Comparison of ENCODE assay signal across 13 cellular contexts in genomic region chr20:33569290-33570094, GRCh38.
DNase-seq lines count a peak whose midpoint lies in the region; ATAC-seq and TF ChIP-seq lines count a peak whose summit lies in the region.
"Had no signal": no experiment of that assay in that cellular context is flagged by ENCODE, and none has a peak within 500 bp of the region (broad histone marks: within the 10 kb centered on the region; RNA-seq: fewer than 3 reads in every experiment).

No MANE protein-coding gene starts in this region.

- H3K36me3 Mint-ChIP-seq in glutamatergic neuron (ENCODE audit: unreplicated experiment): peaks cover 14% of the 10 kb centered on the region
- H3K36me3 Mint-ChIP-seq in activated T-helper 1 cell treated with anti-CD3 and anti-CD28 coated beads, Interleukin-12 subunit alpha, Interleukin-12 subunit beta, Interleukin-2, Interleukin-4 antibody, amounts not matched to agents 30 ng/mL and 10 ng/mL and 1 ng/mL, durations not matched to agents 14 hours and 24 hours and 36 hours (ENCODE audit: low read depth): peaks cover 2% of the 10 kb centered on the region
- peaks cover 0 to 11% (median 1%) of the 10 kb centered on the region in 3 donors for H3K36me3 Mint-ChIP-seq in CD8-positive, alpha-beta memory T cell

- intact Hi-C loops in sigmoid colon (cut with DNase I): no loop called here
- intact Hi-C loops in activated T-helper 1 cell treated with anti-CD3 and anti-CD28 coated beads, Interleukin-12 subunit alpha, Interleukin-12 subunit beta, Interleukin-2, Interleukin-4 antibody, amounts not matched to agents 30 ng/mL and 10 ng/mL and 1 ng/mL, durations not matched to agents 14 hours and 24 hours and 36 hours (cut with micrococcal nuclease): no loop called here

- H3K9ac ChIP-seq in HUES48 (ENCODE audit: low read depth, low read length): 0 out of 2 replicates have a peak overlapping the region, but pooled peaks have one; percentile 32

- POLR2A ChIA-PET in RWPE1 (lab: Yijun Ruan, JAX; ENCODE audit: low non-redundant PET): no interaction called here
- POLR2A ChIA-PET in CD8-positive, alpha-beta memory T cell (lab: Charles Lee): no interaction called here

- H3K4me1 ChIP-seq in HUES48 (ENCODE audit: control insufficient read depth, insufficient read depth, low read length) (peaks cover 41% of the 10 kb centered on the region), sigmoid colon (peaks cover 0 to 58% (median 41%) of the 10 kb centered on the region in 4 donors)
- no peaks in the 10 kb centered on the region for H3K4me1 ChIP-seq in CD8-positive, alpha-beta memory T cell (ENCODE audit: insufficient read depth, low read length)

- H3K9me3 ChIP-seq in HUES48 (ENCODE audit: control insufficient read depth, insufficient read depth, low read length) (0 out of 2 replicates have a peak, but pooled peaks cover 5% of the 10 kb centered on the region), sigmoid colon (no peaks in the 10 kb centered on the region)
- H3K9me3 ChIP-seq in CD8-positive, alpha-beta memory T cell (ENCODE audit: low read length): no peaks in the 10 kb centered on the region

- peaks cover 16% of the 10 kb centered on the region for H3K27me3 Mint-ChIP-seq in glutamatergic neuron (ENCODE audit: unreplicated experiment)
- no peaks in the 10 kb centered on the region for H3K27me3 Mint-ChIP-seq in activated T-helper 1 cell treated with anti-CD3 and anti-CD28 coated beads, Interleukin-12 subunit alpha, Interleukin-12 subunit beta, Interleukin-2, Interleukin-4 antibody, amounts not matched to agents 30 ng/mL and 10 ng/mL and 1 ng/mL, durations not matched to agents 14 hours and 24 hours and 36 hours (ENCODE audit: insufficient read depth)
- H3K27me3 Mint-ChIP-seq in CD8-positive, alpha-beta memory T cell: no peaks in the 10 kb centered on the region

- H3K9me3 Mint-ChIP-seq in glutamatergic neuron (ENCODE audit: unreplicated experiment): peaks cover 16% of the 10 kb centered on the region
- no peaks in the 10 kb centered on the region for H3K9me3 Mint-ChIP-seq in activated T-helper 1 cell treated with anti-CD3 and anti-CD28 coated beads, Interleukin-12 subunit alpha, Interleukin-12 subunit beta, Interleukin-2, Interleukin-4 antibody, amounts not matched to agents 30 ng/mL and 10 ng/mL and 1 ng/mL, durations not matched to agents 14 hours and 24 hours and 36 hours
- no peaks in the 10 kb centered on the region for H3K9me3 Mint-ChIP-seq in CD8-positive, alpha-beta memory T cell
- H3K9me3 Mint-ChIP-seq: T-helper 1 cell treated with Interleukin-12 subunit alpha and Interleukin-12 subunit beta and Interleukin-4 antibody, amounts not matched to agents 30 μg/mL and 1 μg/mL, for 36 hours had no signal

- peak overlapping the region; percentile 98 for H3K27ac Mint-ChIP-seq in glutamatergic neuron (ENCODE audit: unreplicated experiment)
- no peak overlapping the region for H3K27ac Mint-ChIP-seq in activated T-helper 1 cell treated with anti-CD3 and anti-CD28 coated beads, Interleukin-12 subunit alpha, Interleukin-12 subunit beta, Interleukin-2, Interleukin-4 antibody, amounts not matched to agents 30 ng/mL and 10 ng/mL and 1 ng/mL, durations not matched to agents 14 hours and 24 hours and 36 hours
- peak overlapping the region in 2 of 8 donors; percentile 71 to 77 for H3K27ac Mint-ChIP-seq in CD8-positive, alpha-beta memory T cell
- H3K27ac Mint-ChIP-seq: T-helper 1 cell treated with Interleukin-12 subunit alpha and Interleukin-12 subunit beta and Interleukin-4 antibody, amounts not matched to agents 30 μg/mL and 1 μg/mL, for 36 hours had no signal

- CTCF ChIA-PET in RWPE1 (lab: Yijun Ruan, JAX): interaction anchor here (0.5 to 1.0 kb wide), 3 partner anchors 54 to 235 kb away, joined by 3 to 5 read pairs (median 3); no protein-coding TSS in a partner anchor
- CTCF ChIA-PET in CD8-positive, alpha-beta memory T cell (lab: Charles Lee): no interaction called here

- peaks cover 31% of the 10 kb centered on the region for H3K4me1 Mint-ChIP-seq in glutamatergic neuron (ENCODE audit: low read depth, unreplicated experiment)
- peaks cover 12% of the 10 kb centered on the region for H3K4me1 Mint-ChIP-seq in activated T-helper 1 cell treated with anti-CD3 and anti-CD28 coated beads, Interleukin-12 subunit alpha, Interleukin-12 subunit beta, Interleukin-2, Interleukin-4 antibody, amounts not matched to agents 30 ng/mL and 10 ng/mL and 1 ng/mL, durations not matched to agents 14 hours and 24 hours and 36 hours (ENCODE audit: low read depth)
- peaks cover 29 to 49% (median 40%) of the 10 kb centered on the region in 3 donors for H3K4me1 Mint-ChIP-seq in CD8-positive, alpha-beta memory T cell

- H3K4me3 Mint-ChIP-seq in glutamatergic neuron (ENCODE audit: unreplicated experiment): peak overlapping the region; percentile 76
- H3K4me3 Mint-ChIP-seq in activated T-helper 1 cell treated with anti-CD3 and anti-CD28 coated beads, Interleukin-12 subunit alpha, Interleukin-12 subunit beta, Interleukin-2, Interleukin-4 antibody, amounts not matched to agents 30 ng/mL and 10 ng/mL and 1 ng/mL, durations not matched to agents 14 hours and 24 hours and 36 hours: no peak overlapping the region
- H3K4me3 Mint-ChIP-seq in CD8-positive, alpha-beta memory T cell: no peak overlapping the region
- H3K4me3 Mint-ChIP-seq: T-helper 1 cell treated with Interleukin-12 subunit alpha and Interleukin-12 subunit beta and Interleukin-4 antibody, amounts not matched to agents 30 μg/mL and 1 μg/mL, for 36 hours had no signal

- TF ChIP-seq CTCF in RWPE1 (conservative IDR thresholded peaks at IDR 0.05; ENCODE audit: low read depth) (no peak), glutamatergic neuron (IDR thresholded peaks at IDR 0.05; ENCODE audit: partially characterized antibody, unreplicated experiment) (no peak), sigmoid colon (IDR thresholded peaks at IDR 0.05) (no peak)

- DNase-seq in RWPE1 (ENCODE audit: low spot score): peak; percentile 43
- DNase-seq in glutamatergic neuron: no peak
- no peak for DNase-seq in sigmoid colon
- no peak for DNase-seq in activated T-helper 1 cell treated with anti-CD3 and anti-CD28 coated beads, Interleukin-12 subunit alpha, Interleukin-12 subunit beta, Interleukin-2, Interleukin-4 antibody, amounts not matched to agents 30 ng/mL and 10 ng/mL and 1 ng/mL, durations not matched to agents 14 hours and 24 hours and 36 hours (ENCODE audit: low spot score)
- DNase-seq in stimulated activated naive CD8-positive, alpha-beta T cell treated with anti-CD3 and anti-CD28 coated beads, Interleukin-15, Interleukin-2, amounts not matched to agents 100 U/mL and 50 U/mL, for 24 hours: no peak
- no peak for DNase-seq in CD8-positive, alpha-beta memory T cell
- DNase-seq in GF-D8 (lab: John Stamatoyannopoulos, UW): no peak
- DNase-seq: activated CD4-positive, alpha-beta T cell treated with anti-CD3 and anti-CD28 coated beads, Interleukin-2, amount 50 U/mL, for 1 hour; hippocampal formation; NCI-H1694; stimulated activated CD4-positive, alpha-beta T cell treated with anti-CD3 and anti-CD28 coated beads, Interleukin-4, amount 100 ng/mL, for 4 hours had no signal

- H3K4me3 ChIP-seq in HUES48 (ENCODE audit: low read depth, low read length): peak overlapping the region; percentile 32
- H3K4me3 ChIP-seq in sigmoid colon: no peak overlapping the region
- H3K4me3 ChIP-seq in CD8-positive, alpha-beta memory T cell (ENCODE audit: low read length): no peak overlapping the region

- no peak for TF ChIP-seq POLR2A in sigmoid colon (IDR thresholded peaks at IDR 0.05)

- H3K27ac ChIP-seq in HUES48 (ENCODE audit: low read depth, low read length) (peak overlapping the region; percentile 67), RWPE1 (peak overlapping the region; percentile 64), sigmoid colon (peak overlapping the region in 3 of 4 donors; percentile 46 to 79 (median 47))
- no peak overlapping the region for H3K27ac ChIP-seq in CD8-positive, alpha-beta memory T cell (ENCODE audit: low read depth, low read length)

- 73 to 83% methylated on average over 3 of the region's 3 CpGs for WGBS in sigmoid colon, 2 donors

- no peak for TF ChIP-seq EP300 in sigmoid colon (IDR thresholded peaks at IDR 0.05)

- H3K36me3 ChIP-seq in HUES48 (ENCODE audit: control insufficient read depth, insufficient read depth, low read length) (no peaks in the 10 kb centered on the region), sigmoid colon (no peaks in the 10 kb centered on the region)
- H3K36me3 ChIP-seq in CD8-positive, alpha-beta memory T cell (ENCODE audit: insufficient read depth, low read length): no peaks in the 10 kb centered on the region

- ATAC-seq in stimulated activated naive CD8-positive, alpha-beta T cell treated with anti-CD3 and anti-CD28 coated beads, Interleukin-15, Interleukin-2, amounts not matched to agents 100 U/mL and 50 U/mL, for 24 hours: no peak

- H3K27me3 ChIP-seq in HUES48 (ENCODE audit: control insufficient read depth, insufficient read depth, low read length) (no peaks in the 10 kb centered on the region), sigmoid colon (no peaks in the 10 kb centered on the region)
- no peaks in the 10 kb centered on the region for H3K27me3 ChIP-seq in CD8-positive, alpha-beta memory T cell (ENCODE audit: insufficient read depth, low read length, poor library complexity, severe bottlenecking)
